Comparison of ENCODE assay signal across 8 cellular contexts in genomic region chr12:15268927-15269552, GRCh38. TPM values are rescaled to one million over a fixed set of nuclear protein-coding genes. Genes with fewer than 3 reads are reported as not detected.
A peak's percentile ranks its signal among the peaks of the same experiment; 100 is the strongest.
DNase-seq lines count a peak whose midpoint lies in the region; ATAC-seq, FAIRE-seq and TF ChIP-seq lines count a peak whose summit lies in the region.

No MANE protein-coding gene starts in this region.

- peaks cover 3% of the 10 kb centered on the region for H3K4me1 Mint-ChIP-seq in neural progenitor cell

- H3K9ac ChIP-seq in fibroblast of lung (ENCODE audit: insufficient read depth, low read length) (no peak overlapping the region), neural progenitor cell (no peak overlapping the region)

- DNase-seq in D721Med (ENCODE audit: insufficient read length, low spot score) (peak; percentile 23), GM19240 (ENCODE audit: insufficient read length, low spot score) (peak; percentile 11), NCI-H345 treated with DMSO at 0.1 percent for 48 hours (lab: John Stamatoyannopoulos, UW; ENCODE audit: unreplicated experiment) (peak; percentile 86), fibroblast of lung (ENCODE audit: low read depth in 2 of 2) (peak; percentile 63 to 87), neural progenitor cell (ENCODE audit: low spot score) (peak; percentile 73), posterior vena cava (ENCODE audit: low spot score) (no peak)
- DNase-seq in activated CD4-positive, alpha-beta T cell treated with anti-CD3 and anti-CD28 coated beads, Interleukin-2, amount 50 U/mL, for 1 hour: peak; percentile 9

- H4K20me1 ChIP-seq in fibroblast of lung (ENCODE audit: control insufficient read depth, extremely low read depth, insufficient read depth, low read length) (no peaks in the 10 kb centered on the region), neural progenitor cell (ENCODE audit: low read depth) (no peaks in the 10 kb centered on the region)

- no peaks in the 10 kb centered on the region for H3K36me3 Mint-ChIP-seq in neural progenitor cell

- no peak overlapping the region for H3K4me3 Mint-ChIP-seq in neural progenitor cell

- no peaks in the 10 kb centered on the region for H3K9me3 ChIP-seq in fibroblast of lung (ENCODE audit: control insufficient read depth, insufficient read depth, low read depth, low read length)
- no peaks in the 10 kb centered on the region for H3K9me3 ChIP-seq in neural progenitor cell (ENCODE audit: low read depth)

- FAIRE-seq in D721Med (lab: Jason Lieb, UNC): peak; percentile 93

- ATAC-seq in HG03432 (IDR thresholded peaks at IDR 0.05; ENCODE audit: unreplicated experiment): peak; percentile 80

- intact Hi-C loops in posterior vena cava (cut with DNase I): loop anchor here (5.0 to 10.0 kb wide), 2 partner anchors 37 to 424 kb away; partner anchors contain the start of gene ART4 (in 1 of the 2)

- no peak overlapping the region for H3K4me3 ChIP-seq in fibroblast of lung (replicated peaks in 1 of 4; ENCODE audit: control extremely low read depth in 1 of 4, insufficient read depth in 1 of 4, low read depth in 3 of 4, low read length in 4 of 4)
- no peak overlapping the region for H3K4me3 ChIP-seq in neural progenitor cell

- H3K27ac Mint-ChIP-seq in neural progenitor cell: no peak overlapping the region

- H3K27ac ChIP-seq in fibroblast of lung (ENCODE audit: insufficient read depth, low read length) (no peak overlapping the region), neural progenitor cell (no peak overlapping the region)

- no peak overlapping the region for H2AFZ ChIP-seq in fibroblast of lung (ENCODE audit: low read length)
- no peak overlapping the region for H2AFZ ChIP-seq in neural progenitor cell (replicated peaks)

- peaks cover 2% of the 10 kb centered on the region for H3K27me3 Mint-ChIP-seq in neural progenitor cell (ENCODE audit: insufficient read depth, low read depth)

- H3K79me2 ChIP-seq in fibroblast of lung (ENCODE audit: control insufficient read depth, insufficient read depth, low read length): no peaks in the 10 kb centered on the region
- no peaks in the 10 kb centered on the region for H3K79me2 ChIP-seq in neural progenitor cell (ENCODE audit: low read depth)

- H3K9me3 Mint-ChIP-seq in neural progenitor cell: no peaks in the 10 kb centered on the region

- H3K27me3 ChIP-seq in fibroblast of lung (ENCODE audit: control insufficient read depth, insufficient read depth, low read length) (no peaks in the 10 kb centered on the region), neural progenitor cell (no peaks in the 10 kb centered on the region)

- peaks cover 3% of the 10 kb centered on the region for H3F3A ChIP-seq in neural progenitor cell (ENCODE audit: low read depth)

- H3K36me3 ChIP-seq in fibroblast of lung (ENCODE audit: control insufficient read depth, insufficient read depth, low read length): no peaks in the 10 kb centered on the region
- H3K36me3 ChIP-seq in neural progenitor cell: no peaks in the 10 kb centered on the region

- H3K4me2 ChIP-seq in fibroblast of lung (ENCODE audit: extremely low read depth, insufficient read depth, low read length) (no peak overlapping the region), neural progenitor cell (no peak overlapping the region)

- TF ChIP-seq CTCF in D721Med (IDR thresholded peaks at IDR 0.05; ENCODE audit: insufficient read depth, missing control alignments): peak; percentile 95
- TF ChIP-seq CTCF in fibroblast of lung (conservative IDR thresholded peaks at IDR 0.05 in 1 of 2, IDR thresholded peaks at IDR 0.05 in 1 of 2; ENCODE audit: low read depth in 1 of 2, low read length in 2 of 2): peak; percentile 89 to 92
- peak; percentile 88 for TF ChIP-seq CTCF in neural progenitor cell (IDR thresholded peaks at IDR 0.05)

- H3K4me1 ChIP-seq in fibroblast of lung (ENCODE audit: control insufficient read depth, extremely low read depth, insufficient read depth, low read length) (no peaks in the 10 kb centered on the region), neural progenitor cell (peaks cover 2% of the 10 kb centered on the region)

RNA-seq across cellular contexts. Expression of gene RERG, which starts 47.8 kb away (rescaled TPM):
- total RNA-seq in fibroblast of lung (0.26 and 0.33 TPM in 2 replicates), neural progenitor cell (ENCODE audit: low replicate concordance) (0.06 TPM in 1 of 2 replicates, not detected in the other), posterior vena cava (100 to 1,000 TPM in 1 of 2 donors, 10 to 100 TPM in 1; 98.8 to 107 TPM)
- polyA plus RNA-seq in fibroblast of lung: 0.26 and 0.57 TPM in 2 replicates
- polyA plus RNA-seq in fibroblast of lung (2012): 0.13 and 0.38 TPM in 2 replicates
- 1.3 TPM in 1 of 2 replicates, not detected in the other for polyA minus RNA-seq in fibroblast of lung (ENCODE audit: low replicate concordance)

RNA-seq across cellular contexts. Expression of gene PTPRO, which starts 53.3 kb away (rescaled TPM):
- total RNA-seq in fibroblast of lung: 0.26 and 0.33 TPM in 2 replicates
- polyA plus RNA-seq in fibroblast of lung: 0.23 and 0.35 TPM in 2 replicates
- 0.12 and 0.33 TPM in 2 replicates for polyA plus RNA-seq in fibroblast of lung (2012)
- 0.44 TPM in 1 of 2 replicates, not detected in the other for polyA minus RNA-seq in fibroblast of lung (ENCODE audit: low replicate concordance)
- 3.7 and 5.8 TPM in 2 replicates for total RNA-seq in neural progenitor cell (ENCODE audit: low replicate concordance)
- 1 to 10 TPM; 4.6 to 5.6 TPM for total RNA-seq in posterior vena cava

Comparison
In these comparisons a context has a peak if more than half of its experiments do, and no peak if none do; other contexts are left out.
1. RNA of gene RERG, which starts 47.8 kb away (total RNA-seq): 98.8 to 107 TPM in posterior vena cava; 0.26 to 0.33 TPM in fibroblast of lung and 0.06 TPM in neural progenitor cell; every median in the first group is over 10 times any median in the second.
2. Peak in every context shown above with its lines, with median percentiles within 50 percentile points of each other: CTCF ChIP-seq.